Comparison of ENCODE assay signal across 23 cellular contexts in genomic region chr5:95921501-95921900, GRCh38. TPM values are rescaled to one million over a fixed set of nuclear protein-coding genes. Genes with fewer than 3 reads are reported as not detected.
DNase-seq lines count a peak whose midpoint lies in the region; FAIRE-seq and TF ChIP-seq lines count a peak whose summit lies in the region.
"Had no signal": no experiment of that assay in that cellular context is flagged by ENCODE, and none has a peak within 500 bp of the region (broad histone marks: within the 10 kb centered on the region; RNA-seq: fewer than 3 reads in every experiment).

No MANE protein-coding gene starts in this region.

- H3K4me3 ChIP-seq in GM23248 (no peak overlapping the region), bronchial epithelial cell (ENCODE audit: low read depth, low read length) (no peak overlapping the region), esophagus squamous epithelium (no peak overlapping the region)
- H3K4me3 ChIP-seq: BLaER1, MG63 had no signal

- H3F3A ChIP-seq in GM23248 (ENCODE audit: insufficient read depth): peaks cover 98% of the 10 kb centered on the region

- no peaks in the 10 kb centered on the region for H3K27me3 Mint-ChIP-seq in progenitor cell of endocrine pancreas
- H3K27me3 Mint-ChIP-seq: CD4-positive, CD25-positive, alpha-beta regulatory T cell had no signal

- H3K4me1 ChIP-seq in GM23248 (ENCODE audit: insufficient read depth) (peaks cover 70% of the 10 kb centered on the region), esophagus squamous epithelium (peaks cover 17 to 96% (median 43%) of the 10 kb centered on the region in 3 donors)

- no peak overlapping the region for H3K4me2 ChIP-seq in GM23248 (ENCODE audit: unreplicated experiment)
- H3K4me2 ChIP-seq: BLaER1 had no signal

- H3K36me3 Mint-ChIP-seq in progenitor cell of endocrine pancreas (ENCODE audit: insufficient read depth): peaks cover 10% of the 10 kb centered on the region
- H3K36me3 Mint-ChIP-seq: CD4-positive, CD25-positive, alpha-beta regulatory T cell had no signal

- no peak overlapping the region for H3K9ac ChIP-seq in GM23248
- H3K9ac ChIP-seq: BLaER1 had no signal

- in situ Hi-C loops in GM23248 (cut with MboI): no loop called here

- intact Hi-C loops in esophagus squamous epithelium (cut with DNase I): no loop called here

- H3K79me2 ChIP-seq in GM23248 (ENCODE audit: insufficient read depth): peaks cover 100% of the 10 kb centered on the region

- TF ChIP-seq CTCF in bronchial epithelial cell (IDR thresholded peaks at IDR 0.05; ENCODE audit: insufficient read depth, low read length, severe bottlenecking) (no peak), esophagus squamous epithelium (IDR thresholded peaks at IDR 0.05) (no peak), progenitor cell of endocrine pancreas (IDR thresholded peaks at IDR 0.05; ENCODE audit: unreplicated experiment) (no peak)

- H3K27ac Mint-ChIP-seq in progenitor cell of endocrine pancreas: peak overlapping the region; percentile 52

- H3K9me3 ChIP-seq in GM23248 (ENCODE audit: low read depth) (no peaks in the 10 kb centered on the region), esophagus squamous epithelium (no peaks in the 10 kb centered on the region)
- H3K9me3 ChIP-seq: BLaER1, MG63 had no signal

- no peaks in the 10 kb centered on the region for H3K9me3 Mint-ChIP-seq in progenitor cell of endocrine pancreas (ENCODE audit: low read depth)

- H3K9me2 ChIP-seq in GM23248 (ENCODE audit: insufficient read depth): no peaks in the 10 kb centered on the region

- TF ChIP-seq POLR2A in esophagus squamous epithelium (IDR thresholded peaks at IDR 0.05): no peak

- no peaks in the 10 kb centered on the region for H3K27me3 ChIP-seq in GM23248 (replicated peaks; ENCODE audit: insufficient read depth)
- H3K27me3 ChIP-seq in bronchial epithelial cell (ENCODE audit: control insufficient read depth, insufficient read depth, low read length): no peaks in the 10 kb centered on the region
- H3K27me3 ChIP-seq in esophagus squamous epithelium: no peaks in the 10 kb centered on the region
- H3K27me3 ChIP-seq: BLaER1, MG63 had no signal

- H3K27ac ChIP-seq in GM23248 (peak overlapping the region; percentile 48), esophagus squamous epithelium (peak overlapping the region in 3 of 4 donors; percentile 5 to 69 (median 13))
- H3K27ac ChIP-seq: BLaER1 had no signal

- peaks cover 78% of the 10 kb centered on the region for H3K36me3 ChIP-seq in GM23248 (ENCODE audit: low read depth)
- H3K36me3 ChIP-seq in bronchial epithelial cell (ENCODE audit: control insufficient read depth, insufficient read depth, low read length): peaks cover 18% of the 10 kb centered on the region
- H3K36me3 ChIP-seq in esophagus squamous epithelium: peaks cover 0 to 41% (median 0%) of the 10 kb centered on the region in 3 donors
- H3K36me3 ChIP-seq: BLaER1 had no signal

- DNase-seq in GM23248 (no peak), bronchial epithelial cell (ENCODE audit: low read depth) (peak; percentile 40), esophagus squamous epithelium (lab: John Stamatoyannopoulos, UW) (no peak), progenitor cell of endocrine pancreas (ENCODE audit: low spot score, unreplicated experiment) (no peak), NCI-H524 treated with DMSO at 0.1 percent for 48 hours (lab: John Stamatoyannopoulos, UW) (no peak)
- DNase-seq in activated CD4-positive, CD25-positive, alpha-beta regulatory T cell (lab: John Stamatoyannopoulos, UW): no peak
- no peak for DNase-seq in stimulated activated CD4-positive, alpha-beta T cell treated with anti-CD3 and anti-CD28 coated beads, Interleukin-4, amount 100 ng/mL, for 1 hour
- DNase-seq: CD4-positive, CD25-positive, alpha-beta regulatory T cell; DMS153; DND-41; KG1; MG63; NCI-H1105 treated with DMSO at 0.1 percent for 48 hours; NCI-H2029; NCI-H446; NCI-H526; RPMI8226; SHP77 had no signal

- H2AFZ ChIP-seq in GM23248: no peak overlapping the region

- no peak overlapping the region for H3K4me3 Mint-ChIP-seq in progenitor cell of endocrine pancreas (ENCODE audit: low read depth)
- H3K4me3 Mint-ChIP-seq: CD4-positive, CD25-positive, alpha-beta regulatory T cell had no signal

- peaks cover 53% of the 10 kb centered on the region for H4K20me1 ChIP-seq in GM23248 (ENCODE audit: insufficient read depth)
- H4K20me1 ChIP-seq: BLaER1 had no signal

- peaks cover 61% of the 10 kb centered on the region for H3K4me1 Mint-ChIP-seq in progenitor cell of endocrine pancreas (ENCODE audit: low read depth)

- FAIRE-seq in bronchial epithelial cell (lab: Jason Lieb, UNC): no peak
- FAIRE-seq: A204.1, GM12892, GM19239, H54 had no signal

- 96 to 100% methylated on average over 3 of the region's 3 CpGs for WGBS in GM23248 (ENCODE audit: low coverage in 1 of 2, low lambda C conversion rate in 2 of 2, missing lambda C conversion rate in 2 of 2), 2 experiments
- 30 to 67% methylated on average over 3 of the region's 3 CpGs for WGBS in esophagus squamous epithelium, 2 donors

RNA-seq across cellular contexts. Expression of gene ELL2, which starts 40.1 kb away (rescaled TPM):
- 228 and 243 TPM in 2 replicates for total RNA-seq in GM23248 (2014; rRNA removed; shearing (Covaris generic))
- 147 and 159 TPM in 2 replicates for polyA plus RNA-seq in GM23248 (2016; fragmentation: Nextera tagmentation; extraction: Ambion mirVana)
- total RNA-seq in bronchial epithelial cell: 76.3 and 146 TPM in 2 replicates
- 100 to 1,000 TPM in 3 of 4 donors, 10 to 100 TPM in 1; 74.9 to 124 (median 121) TPM for total RNA-seq in esophagus squamous epithelium
- 124 and 145 TPM in 2 replicates for total RNA-seq in progenitor cell of endocrine pancreas
